In genomic region chr6:143485967-143486366, GRCh38 we compare ENCODE assay signal across 1 cellular context.
A peak's percentile ranks its signal among the peaks of the same experiment; 100 is the strongest.
TF ChIP-seq lines count a peak whose summit lies in the region.

No MANE protein-coding gene starts in this region.

TF ChIP-seq in K562, 482 proteins besides CTCF, POLR2A, EP300 and RAD21 (continued from another document):
- TF ChIP-seq, protein P1, sequence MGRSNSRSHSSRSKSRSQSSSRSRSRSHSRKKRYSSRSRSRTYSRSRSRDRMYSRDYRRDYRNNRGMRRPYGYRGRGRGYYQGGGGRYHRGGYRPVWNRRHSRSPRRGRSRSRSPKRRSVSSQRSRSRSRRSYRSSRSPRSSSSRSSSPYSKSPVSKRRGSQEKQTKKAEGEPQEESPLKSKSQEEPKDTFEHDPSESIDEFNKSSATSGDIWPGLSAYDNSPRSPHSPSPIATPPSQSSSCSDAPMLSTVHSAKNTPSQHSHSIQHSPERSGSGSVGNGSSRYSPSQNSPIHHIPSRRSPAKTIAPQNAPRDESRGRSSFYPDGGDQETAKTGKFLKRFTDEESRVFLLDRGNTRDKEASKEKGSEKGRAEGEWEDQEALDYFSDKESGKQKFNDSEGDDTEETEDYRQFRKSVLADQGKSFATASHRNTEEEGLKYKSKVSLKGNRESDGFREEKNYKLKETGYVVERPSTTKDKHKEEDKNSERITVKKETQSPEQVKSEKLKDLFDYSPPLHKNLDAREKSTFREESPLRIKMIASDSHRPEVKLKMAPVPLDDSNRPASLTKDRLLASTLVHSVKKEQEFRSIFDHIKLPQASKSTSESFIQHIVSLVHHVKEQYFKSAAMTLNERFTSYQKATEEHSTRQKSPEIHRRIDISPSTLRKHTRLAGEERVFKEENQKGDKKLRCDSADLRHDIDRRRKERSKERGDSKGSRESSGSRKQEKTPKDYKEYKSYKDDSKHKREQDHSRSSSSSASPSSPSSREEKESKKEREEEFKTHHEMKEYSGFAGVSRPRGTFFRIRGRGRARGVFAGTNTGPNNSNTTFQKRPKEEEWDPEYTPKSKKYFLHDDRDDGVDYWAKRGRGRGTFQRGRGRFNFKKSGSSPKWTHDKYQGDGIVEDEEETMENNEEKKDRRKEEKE (IDR thresholded peaks at IDR 0.05; ENCODE audit: borderline replicate concordance in 1 of 2, control insufficient read depth in 1 of 2, low read depth in 2 of 2, low read length in 1 of 2): no peak
- TF ChIP-seq TRIM24 (IDR thresholded peaks at IDR 0.05) (peak in 1 of 2 experiments; percentile 52; a peak in 2 of 4 replicates), TBL1XR1 (IDR thresholded peaks at IDR 0.05; ENCODE audit: low read length in 2 of 2) (no peak), OTX1 (CRISPR knock-in tag; IDR thresholded peaks at IDR 0.05) (no peak), MAFG (tag; conservative IDR thresholded peaks at IDR 0.05) (no peak), IFI16 (CRISPR knock-in tag; IDR thresholded peaks at IDR 0.05) (no peak), TAF15 (IDR thresholded peaks at IDR 0.05; ENCODE audit: low read depth, low read length) (no peak), ZNF140 (CRISPR knock-in tag; IDR thresholded peaks at IDR 0.05) (no peak), RBM25 (IDR thresholded peaks at IDR 0.05; ENCODE audit: low read depth, low read length, severe bottlenecking) (no peak), CHD4 (IDR thresholded peaks at IDR 0.05; ENCODE audit: insufficient read depth, insufficient replicate concordance, low read depth, low read length, poor library complexity, severe bottlenecking) (no peak), GATAD2A (IDR thresholded peaks at IDR 0.05) (no peak), ZNF644 (tag; IDR thresholded peaks at IDR 0.05; ENCODE audit: low read depth) (no peak), SMARCA5 (IDR thresholded peaks at IDR 0.05) (no peak), ZNF589 (CRISPR knock-in tag; IDR thresholded peaks at IDR 0.05; ENCODE audit: low read depth) (peak; percentile 78), POLR2AphosphoS2 (IDR thresholded peaks at IDR 0.05; ENCODE audit: low read length) (no peak), ZBTB5 (IDR thresholded peaks at IDR 0.05) (no peak), ZNF76 (CRISPR knock-in tag; IDR thresholded peaks at IDR 0.05; ENCODE audit: borderline replicate concordance) (no peak), KAT8 (IDR thresholded peaks at IDR 0.05; ENCODE audit: low read depth) (no peak), ZNF395 (CRISPR knock-in tag; IDR thresholded peaks at IDR 0.05) (no peak), PKNOX1 (IDR thresholded peaks at IDR 0.05) (peak; percentile 28; the same call in 1 of the 2 replicates)
- TF ChIP-seq, protein P2, sequence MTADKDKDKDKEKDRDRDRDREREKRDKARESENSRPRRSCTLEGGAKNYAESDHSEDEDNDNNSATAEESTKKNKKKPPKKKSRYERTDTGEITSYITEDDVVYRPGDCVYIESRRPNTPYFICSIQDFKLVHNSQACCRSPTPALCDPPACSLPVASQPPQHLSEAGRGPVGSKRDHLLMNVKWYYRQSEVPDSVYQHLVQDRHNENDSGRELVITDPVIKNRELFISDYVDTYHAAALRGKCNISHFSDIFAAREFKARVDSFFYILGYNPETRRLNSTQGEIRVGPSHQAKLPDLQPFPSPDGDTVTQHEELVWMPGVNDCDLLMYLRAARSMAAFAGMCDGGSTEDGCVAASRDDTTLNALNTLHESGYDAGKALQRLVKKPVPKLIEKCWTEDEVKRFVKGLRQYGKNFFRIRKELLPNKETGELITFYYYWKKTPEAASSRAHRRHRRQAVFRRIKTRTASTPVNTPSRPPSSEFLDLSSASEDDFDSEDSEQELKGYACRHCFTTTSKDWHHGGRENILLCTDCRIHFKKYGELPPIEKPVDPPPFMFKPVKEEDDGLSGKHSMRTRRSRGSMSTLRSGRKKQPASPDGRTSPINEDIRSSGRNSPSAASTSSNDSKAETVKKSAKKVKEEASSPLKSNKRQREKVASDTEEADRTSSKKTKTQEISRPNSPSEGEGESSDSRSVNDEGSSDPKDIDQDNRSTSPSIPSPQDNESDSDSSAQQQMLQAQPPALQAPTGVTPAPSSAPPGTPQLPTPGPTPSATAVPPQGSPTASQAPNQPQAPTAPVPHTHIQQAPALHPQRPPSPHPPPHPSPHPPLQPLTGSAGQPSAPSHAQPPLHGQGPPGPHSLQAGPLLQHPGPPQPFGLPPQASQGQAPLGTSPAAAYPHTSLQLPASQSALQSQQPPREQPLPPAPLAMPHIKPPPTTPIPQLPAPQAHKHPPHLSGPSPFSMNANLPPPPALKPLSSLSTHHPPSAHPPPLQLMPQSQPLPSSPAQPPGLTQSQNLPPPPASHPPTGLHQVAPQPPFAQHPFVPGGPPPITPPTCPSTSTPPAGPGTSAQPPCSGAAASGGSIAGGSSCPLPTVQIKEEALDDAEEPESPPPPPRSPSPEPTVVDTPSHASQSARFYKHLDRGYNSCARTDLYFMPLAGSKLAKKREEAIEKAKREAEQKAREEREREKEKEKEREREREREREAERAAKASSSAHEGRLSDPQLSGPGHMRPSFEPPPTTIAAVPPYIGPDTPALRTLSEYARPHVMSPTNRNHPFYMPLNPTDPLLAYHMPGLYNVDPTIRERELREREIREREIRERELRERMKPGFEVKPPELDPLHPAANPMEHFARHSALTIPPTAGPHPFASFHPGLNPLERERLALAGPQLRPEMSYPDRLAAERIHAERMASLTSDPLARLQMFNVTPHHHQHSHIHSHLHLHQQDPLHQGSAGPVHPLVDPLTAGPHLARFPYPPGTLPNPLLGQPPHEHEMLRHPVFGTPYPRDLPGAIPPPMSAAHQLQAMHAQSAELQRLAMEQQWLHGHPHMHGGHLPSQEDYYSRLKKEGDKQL (CRISPR knock-in tag; IDR thresholded peaks at IDR 0.05; ENCODE audit: borderline replicate concordance): no peak
- TF ChIP-seq, protein P3, sequence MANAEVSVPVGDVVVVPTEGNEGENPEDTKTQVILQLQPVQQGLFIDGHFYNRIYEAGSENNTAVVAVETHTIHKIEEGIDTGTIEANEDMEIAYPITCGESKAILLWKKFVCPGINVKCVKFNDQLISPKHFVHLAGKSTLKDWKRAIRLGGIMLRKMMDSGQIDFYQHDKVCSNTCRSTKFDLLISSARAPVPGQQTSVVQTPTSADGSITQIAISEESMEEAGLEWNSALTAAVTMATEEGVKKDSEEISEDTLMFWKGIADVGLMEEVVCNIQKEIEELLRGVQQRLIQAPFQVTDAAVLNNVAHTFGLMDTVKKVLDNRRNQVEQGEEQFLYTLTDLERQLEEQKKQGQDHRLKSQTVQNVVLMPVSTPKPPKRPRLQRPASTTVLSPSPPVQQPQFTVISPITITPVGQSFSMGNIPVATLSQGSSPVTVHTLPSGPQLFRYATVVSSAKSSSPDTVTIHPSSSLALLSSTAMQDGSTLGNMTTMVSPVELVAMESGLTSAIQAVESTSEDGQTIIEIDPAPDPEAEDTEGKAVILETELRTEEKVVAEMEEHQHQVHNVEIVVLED (CRISPR knock-in tag; IDR thresholded peaks at IDR 0.05): peak; percentile 5; the same call in 1 of the 2 replicates
